26 cellular contexts compared by ENCODE assay signal in the genomic region with DNA sequence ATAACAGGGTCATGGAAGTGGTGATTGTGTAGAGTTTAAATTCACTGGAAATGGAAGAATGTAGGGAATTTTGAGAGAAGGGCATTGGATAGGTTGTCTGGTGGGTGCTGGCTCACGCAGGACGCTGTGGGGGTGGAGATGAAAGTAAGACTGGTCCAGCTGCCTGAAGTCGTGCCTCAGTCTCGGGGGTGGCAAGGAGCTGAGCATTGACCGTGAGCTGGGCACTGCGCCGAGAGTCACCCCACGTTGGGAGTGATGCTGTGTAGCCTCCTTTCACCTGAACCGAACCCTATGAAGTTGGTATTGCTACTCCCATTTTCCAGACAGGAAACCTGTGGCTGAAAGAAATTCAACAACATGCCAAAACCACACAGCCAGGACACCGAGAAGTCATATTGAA.
"Had no signal": no experiment of that assay in that cellular context is flagged by ENCODE, and none has a peak within 500 bp of the region (broad histone marks: within the 10 kb centered on the region; RNA-seq: fewer than 3 reads in every experiment).

No MANE protein-coding gene starts in this region.

- H3K27me3 ChIP-seq: left lung, neutrophil, tibial nerve, uterus had no signal

- ATAC-seq: left colon; left lung; lower lobe of right lung; naive thymus-derived CD8-positive, alpha-beta T cell; psoas muscle; sciatic nerve; stimulated activated naive B cell treated with anti-CD40 and anti-IgM and Interleukin-4, amounts not matched to agents 10 μg/mL and 1 μg/mL and 100 μg/mL, for 72 hours; stimulated activated naive CD8-positive, alpha-beta T cell treated with anti-CD3 and anti-CD28 coated beads, Interleukin-15, amount 100 ng/mL, for 72 hours had no signal

- FAIRE-seq: kidney had no signal

- H3K36me3 ChIP-seq: uterus had no signal

- H3K27ac ChIP-seq: left lung, lower lobe of right lung, neutrophil, parathyroid adenoma, psoas muscle, skin epidermis, tibial nerve, uterus had no signal

- H3K4me3 Mint-ChIP-seq: naive thymus-derived CD8-positive, alpha-beta T cell; nephron; neural crest cell; stimulated activated naive B cell treated with anti-CD40 and anti-IgM and Interleukin-4, amounts not matched to agents 10 μg/mL and 1 μg/mL and 100 μg/mL, for 72 hours; stimulated activated naive CD8-positive, alpha-beta T cell treated with anti-CD3 and anti-CD28 coated beads, Interleukin-15, amount 100 ng/mL, for 72 hours; type B pancreatic cell had no signal

- H3K27ac Mint-ChIP-seq: nephron; stimulated activated naive B cell treated with anti-CD40 and anti-IgM and Interleukin-4, amounts not matched to agents 10 μg/mL and 1 μg/mL and 100 μg/mL, for 72 hours; type B pancreatic cell had no signal

- H2AFZ ChIP-seq: parathyroid adenoma had no signal

- H3K4me1 ChIP-seq: left lung, lower lobe of right lung, parathyroid adenoma, psoas muscle, tibial nerve, uterus had no signal

- H3K27me3 Mint-ChIP-seq: naive thymus-derived CD8-positive, alpha-beta T cell; stimulated activated naive B cell treated with anti-CD40 and anti-IgM and Interleukin-4, amounts not matched to agents 10 μg/mL and 1 μg/mL and 100 μg/mL, for 72 hours; stimulated activated naive CD8-positive, alpha-beta T cell treated with anti-CD3 and anti-CD28 coated beads, Interleukin-15, amount 100 ng/mL, for 72 hours; type B pancreatic cell had no signal

- H3K9me3 Mint-ChIP-seq: naive thymus-derived CD8-positive, alpha-beta T cell; nephron; neural crest cell; stimulated activated naive B cell treated with anti-CD40 and anti-IgM and Interleukin-4, amounts not matched to agents 10 μg/mL and 1 μg/mL and 100 μg/mL, for 72 hours; stimulated activated naive CD8-positive, alpha-beta T cell treated with anti-CD3 and anti-CD28 coated beads, Interleukin-15, amount 100 ng/mL, for 72 hours; type B pancreatic cell had no signal

- H3K79me2 ChIP-seq: parathyroid adenoma had no signal

- DNase-seq: hippocampal formation; kidney; left colon; left lung; lower lobe of right lung; mammary epithelial cell; mesenchymal stem cell; naive thymus-derived CD8-positive, alpha-beta T cell; occipital lobe; psoas muscle; stimulated activated CD4-positive, alpha-beta T cell treated with anti-CD3 and anti-CD28 coated beads, Interleukin-12 subunit alpha, Interleukin-12 subunit beta, amount 100 ng/mL, for 4 hours; stimulated activated CD4-positive, alpha-beta T cell treated with anti-CD3 and anti-CD28 coated beads, Interleukin-15, amount 100 ng/mL, for 24 hours; stimulated activated CD4-positive, alpha-beta T cell treated with anti-CD3 and anti-CD28 coated beads, Interleukin-2, amount 100 ng/mL, for 24 hours; stimulated activated CD4-positive, alpha-beta T cell treated with anti-CD3 and anti-CD28 coated beads, Interleukin-4, amount 100 ng/mL, for 1 hour; stimulated activated naive B cell treated with anti-CD40 and anti-IgM and Interleukin-4, amounts not matched to agents 10 μg/mL and 1 μg/mL and 100 μg/mL, for 72 hours; stimulated activated naive CD8-positive, alpha-beta T cell treated with anti-CD3 and anti-CD28 coated beads, Interleukin-15, amount 100 ng/mL, for 72 hours; substantia nigra; uterus had no signal

- H3K4me1 Mint-ChIP-seq: nephron, neural crest cell had no signal

- H3K9ac ChIP-seq: parathyroid adenoma had no signal

- H3K4me3 ChIP-seq: left lung, lower lobe of right lung, psoas muscle, skin epidermis, tibial nerve, uterus had no signal

- H3K9me3 ChIP-seq: left lung, lower lobe of right lung, neutrophil, psoas muscle, tibial nerve, uterus had no signal
